ENCODE assay signal across 2 cellular contexts in the genomic region with DNA sequence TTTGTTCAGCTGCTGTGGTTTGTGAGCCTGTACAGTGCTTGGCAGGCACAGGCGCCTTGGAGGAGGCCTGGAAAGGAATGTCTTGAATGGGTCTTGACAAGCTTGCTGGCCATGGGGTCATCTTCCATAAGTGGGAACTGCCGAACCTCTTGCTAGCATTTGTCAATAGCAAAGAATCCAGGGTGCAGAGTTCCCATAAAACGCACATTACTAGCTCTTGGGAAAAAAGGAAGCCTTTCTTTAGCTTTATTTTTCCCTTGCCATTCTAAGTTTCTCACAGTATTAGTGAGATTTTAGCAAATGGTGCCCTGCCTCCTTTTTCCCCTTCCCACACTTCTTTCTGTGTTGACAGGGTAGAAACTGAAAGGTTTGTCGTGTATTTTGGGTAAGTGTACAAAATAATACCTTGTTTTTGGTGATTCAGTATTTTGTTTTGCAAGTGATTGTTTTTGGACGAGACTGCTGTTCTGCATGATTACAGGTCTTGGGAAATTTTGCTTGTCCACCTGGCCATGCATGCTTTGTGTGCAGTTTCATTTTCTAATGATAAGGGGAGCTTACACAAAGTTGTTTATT.
TF ChIP-seq lines count a peak whose summit lies in the region.

No MANE protein-coding gene starts in this region.

TF ChIP-seq in SK-N-SH treated with all-trans-retinoic acid at 6 μM for 48 hours, 23 proteins besides CTCF, POLR2A, EP300 and RAD21 (continued from another document):
- TF ChIP-seq, protein P1, sequence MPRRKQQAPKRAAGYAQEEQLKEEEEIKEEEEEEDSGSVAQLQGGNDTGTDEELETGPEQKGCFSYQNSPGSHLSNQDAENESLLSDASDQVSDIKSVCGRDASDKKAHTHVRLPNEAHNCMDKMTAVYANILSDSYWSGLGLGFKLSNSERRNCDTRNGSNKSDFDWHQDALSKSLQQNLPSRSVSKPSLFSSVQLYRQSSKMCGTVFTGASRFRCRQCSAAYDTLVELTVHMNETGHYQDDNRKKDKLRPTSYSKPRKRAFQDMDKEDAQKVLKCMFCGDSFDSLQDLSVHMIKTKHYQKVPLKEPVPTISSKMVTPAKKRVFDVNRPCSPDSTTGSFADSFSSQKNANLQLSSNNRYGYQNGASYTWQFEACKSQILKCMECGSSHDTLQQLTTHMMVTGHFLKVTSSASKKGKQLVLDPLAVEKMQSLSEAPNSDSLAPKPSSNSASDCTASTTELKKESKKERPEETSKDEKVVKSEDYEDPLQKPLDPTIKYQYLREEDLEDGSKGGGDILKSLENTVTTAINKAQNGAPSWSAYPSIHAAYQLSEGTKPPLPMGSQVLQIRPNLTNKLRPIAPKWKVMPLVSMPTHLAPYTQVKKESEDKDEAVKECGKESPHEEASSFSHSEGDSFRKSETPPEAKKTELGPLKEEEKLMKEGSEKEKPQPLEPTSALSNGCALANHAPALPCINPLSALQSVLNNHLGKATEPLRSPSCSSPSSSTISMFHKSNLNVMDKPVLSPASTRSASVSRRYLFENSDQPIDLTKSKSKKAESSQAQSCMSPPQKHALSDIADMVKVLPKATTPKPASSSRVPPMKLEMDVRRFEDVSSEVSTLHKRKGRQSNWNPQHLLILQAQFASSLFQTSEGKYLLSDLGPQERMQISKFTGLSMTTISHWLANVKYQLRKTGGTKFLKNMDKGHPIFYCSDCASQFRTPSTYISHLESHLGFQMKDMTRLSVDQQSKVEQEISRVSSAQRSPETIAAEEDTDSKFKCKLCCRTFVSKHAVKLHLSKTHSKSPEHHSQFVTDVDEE (CRISPR knock-in tag; IDR thresholded peaks at IDR 0.05), result no peak
- TF ChIP-seq ISL1 (CRISPR knock-in tag; IDR thresholded peaks at IDR 0.05), result no peak
- TF ChIP-seq ARNTL (CRISPR knock-in tag; IDR thresholded peaks at IDR 0.05; ENCODE audit: borderline replicate concordance, low read depth), result no peak
- no peak for TF ChIP-seq ZC3H10 (CRISPR knock-in tag; IDR thresholded peaks at IDR 0.05)
- TF ChIP-seq ZNF70 (CRISPR knock-in tag; IDR thresholded peaks at IDR 0.05), result no peak
- no peak for TF ChIP-seq ESRRG (CRISPR knock-in tag; IDR thresholded peaks at IDR 0.05)

TF ChIP-seq in SK-N-SH, 30 proteins besides CTCF, POLR2A, EP300 and RAD21:
- TF ChIP-seq, protein P2, sequence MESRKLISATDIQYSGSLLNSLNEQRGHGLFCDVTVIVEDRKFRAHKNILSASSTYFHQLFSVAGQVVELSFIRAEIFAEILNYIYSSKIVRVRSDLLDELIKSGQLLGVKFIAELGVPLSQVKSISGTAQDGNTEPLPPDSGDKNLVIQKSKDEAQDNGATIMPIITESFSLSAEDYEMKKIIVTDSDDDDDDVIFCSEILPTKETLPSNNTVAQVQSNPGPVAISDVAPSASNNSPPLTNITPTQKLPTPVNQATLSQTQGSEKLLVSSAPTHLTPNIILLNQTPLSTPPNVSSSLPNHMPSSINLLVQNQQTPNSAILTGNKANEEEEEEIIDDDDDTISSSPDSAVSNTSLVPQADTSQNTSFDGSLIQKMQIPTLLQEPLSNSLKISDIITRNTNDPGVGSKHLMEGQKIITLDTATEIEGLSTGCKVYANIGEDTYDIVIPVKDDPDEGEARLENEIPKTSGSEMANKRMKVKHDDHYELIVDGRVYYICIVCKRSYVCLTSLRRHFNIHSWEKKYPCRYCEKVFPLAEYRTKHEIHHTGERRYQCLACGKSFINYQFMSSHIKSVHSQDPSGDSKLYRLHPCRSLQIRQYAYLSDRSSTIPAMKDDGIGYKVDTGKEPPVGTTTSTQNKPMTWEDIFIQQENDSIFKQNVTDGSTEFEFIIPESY (IDR thresholded peaks at IDR 0.05; ENCODE audit: borderline replicate concordance, low read depth), result no peak
- TF ChIP-seq EZH2phosphoT487 (IDR thresholded peaks at IDR 0.05; ENCODE audit: borderline replicate concordance, low read depth), result no peak
- no peak for TF ChIP-seq JUND (IDR thresholded peaks at IDR 0.05)
- TF ChIP-seq, protein P3, sequence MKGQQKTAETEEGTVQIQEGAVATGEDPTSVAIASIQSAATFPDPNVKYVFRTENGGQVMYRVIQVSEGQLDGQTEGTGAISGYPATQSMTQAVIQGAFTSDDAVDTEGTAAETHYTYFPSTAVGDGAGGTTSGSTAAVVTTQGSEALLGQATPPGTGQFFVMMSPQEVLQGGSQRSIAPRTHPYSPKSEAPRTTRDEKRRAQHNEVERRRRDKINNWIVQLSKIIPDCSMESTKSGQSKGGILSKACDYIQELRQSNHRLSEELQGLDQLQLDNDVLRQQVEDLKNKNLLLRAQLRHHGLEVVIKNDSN (IDR thresholded peaks at IDR 0.05; ENCODE audit: borderline replicate concordance, low read depth), result no peak
- TF ChIP-seq, protein P4, sequence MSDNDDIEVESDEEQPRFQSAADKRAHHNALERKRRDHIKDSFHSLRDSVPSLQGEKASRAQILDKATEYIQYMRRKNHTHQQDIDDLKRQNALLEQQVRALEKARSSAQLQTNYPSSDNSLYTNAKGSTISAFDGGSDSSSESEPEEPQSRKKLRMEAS (IDR thresholded peaks at IDR 0.05; ENCODE audit: low read depth), result no peak
